ENCODE assay signal across 16 cellular contexts in the genomic region with DNA sequence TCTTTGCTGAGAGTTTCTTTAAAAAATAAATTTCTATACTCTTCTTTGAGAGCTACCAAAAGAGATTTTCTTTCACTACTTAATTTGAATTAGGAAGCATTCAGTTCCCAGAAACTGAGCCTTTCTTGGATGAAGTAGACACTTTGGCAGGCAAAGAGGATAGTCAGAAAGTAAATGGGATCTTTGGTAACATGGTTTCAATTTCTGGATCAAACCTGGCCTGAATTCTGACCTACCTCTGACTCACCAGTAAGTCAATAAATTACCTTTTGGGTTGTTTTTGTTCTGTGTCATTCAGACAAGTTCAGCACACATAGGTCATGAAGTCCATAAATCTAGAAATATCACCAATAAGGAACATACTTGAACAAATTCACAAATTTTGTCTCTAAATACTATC. TPM values are rescaled to one million over a fixed set of nuclear protein-coding genes. Genes with fewer than 3 reads are reported as not detected.
DNase-seq lines count a peak whose midpoint lies in the region; ATAC-seq, FAIRE-seq and TF ChIP-seq lines count a peak whose summit lies in the region.
"Had no signal": no experiment of that assay in that cellular context is flagged by ENCODE, and none has a peak within 500 bp of the region (broad histone marks: within the 10 kb centered on the region; RNA-seq: fewer than 3 reads in every experiment).

No MANE protein-coding gene starts in this region.

- H3K36me3 ChIP-seq in adipocyte (ENCODE audit: control insufficient read depth, insufficient read depth, low read length, severe bottlenecking) (no peaks in the 10 kb centered on the region), fibroblast of lung (ENCODE audit: control insufficient read depth, insufficient read depth, low read length) (no peaks in the 10 kb centered on the region)
- H3K36me3 ChIP-seq: upper lobe of left lung had no signal

- FAIRE-seq in H54 (lab: Jason Lieb, UNC), result peak; percentile 94

- H3K79me2 ChIP-seq in fibroblast of lung (ENCODE audit: control insufficient read depth, insufficient read depth, low read length), result no peaks in the 10 kb centered on the region

- peak overlapping the region; percentile 51 for H3K9ac ChIP-seq in adipocyte (ENCODE audit: low read length)
- H3K9ac ChIP-seq in fibroblast of lung (ENCODE audit: insufficient read depth, low read length), result no peak overlapping the region

- TF ChIP-seq CTCF in fibroblast of lung (conservative IDR thresholded peaks at IDR 0.05 in 1 of 2, IDR thresholded peaks at IDR 0.05 in 1 of 2; ENCODE audit: low read depth in 1 of 2, low read length in 2 of 2) (no peak), osteocyte (IDR thresholded peaks at IDR 0.05) (no peak)

- no peak overlapping the region for H3K4me2 ChIP-seq in fibroblast of lung (ENCODE audit: extremely low read depth, insufficient read depth, low read length)

- no peaks in the 10 kb centered on the region for H4K20me1 ChIP-seq in fibroblast of lung (ENCODE audit: control insufficient read depth, extremely low read depth, insufficient read depth, low read length)

- H3K4me3 ChIP-seq in adipocyte (ENCODE audit: low read length) (no peak overlapping the region), fibroblast of lung (replicated peaks in 1 of 4; ENCODE audit: control extremely low read depth in 1 of 4, insufficient read depth in 1 of 4, low read depth in 3 of 4, low read length in 4 of 4) (no peak overlapping the region)
- H3K4me3 ChIP-seq: upper lobe of left lung had no signal

- no peak for TF ChIP-seq POLR2A in H54 (IDR thresholded peaks at IDR 0.05; ENCODE audit: low read depth, low read length)

- no peaks in the 10 kb centered on the region for H3K9me3 Mint-ChIP-seq in osteocyte (ENCODE audit: unreplicated experiment)
- H3K9me3 Mint-ChIP-seq: T-cell had no signal

- H3K4me1 ChIP-seq in adipocyte (ENCODE audit: control insufficient read depth, insufficient read depth, low read length) (peaks cover 32% of the 10 kb centered on the region), fibroblast of lung (ENCODE audit: control insufficient read depth, extremely low read depth, insufficient read depth, low read length) (peaks cover 14% of the 10 kb centered on the region)
- H3K4me1 ChIP-seq: upper lobe of left lung had no signal

- H3K27me3 ChIP-seq in adipocyte (replicated peaks; ENCODE audit: control insufficient read depth, insufficient read depth, low read length) (no peaks in the 10 kb centered on the region), fibroblast of lung (ENCODE audit: control insufficient read depth, insufficient read depth, low read length) (no peaks in the 10 kb centered on the region)
- H3K27me3 ChIP-seq: upper lobe of left lung had no signal

- H3K9me3 ChIP-seq in adipocyte (ENCODE audit: control insufficient read depth, low read length) (no peaks in the 10 kb centered on the region), fibroblast of lung (ENCODE audit: control insufficient read depth, insufficient read depth, low read depth, low read length) (no peaks in the 10 kb centered on the region)
- H3K9me3 ChIP-seq: upper lobe of left lung had no signal

- no peak for ATAC-seq in GM18873 (IDR thresholded peaks at IDR 0.05; ENCODE audit: low FRiP score, unreplicated experiment)
- ATAC-seq: T-cell had no signal

- H3K27ac ChIP-seq in fibroblast of lung (ENCODE audit: insufficient read depth, low read length), result no peak overlapping the region
- H3K27ac ChIP-seq: upper lobe of left lung had no signal

- no peak overlapping the region for H3K4me3 Mint-ChIP-seq in osteocyte (ENCODE audit: unreplicated experiment)
- H3K4me3 Mint-ChIP-seq: activated naive CD8-positive, alpha-beta T cell; T-cell had no signal

- peak overlapping the region; percentile 78 for H3K27ac Mint-ChIP-seq in osteocyte (ENCODE audit: unreplicated experiment)
- H3K27ac Mint-ChIP-seq: activated naive CD8-positive, alpha-beta T cell; T-cell had no signal

- no peaks in the 10 kb centered on the region for H3K27me3 Mint-ChIP-seq in osteocyte (ENCODE audit: unreplicated experiment)

- H3K4me1 Mint-ChIP-seq in osteocyte (ENCODE audit: unreplicated experiment), result peaks cover 41% of the 10 kb centered on the region
- H3K4me1 Mint-ChIP-seq: T-cell had no signal

- no peaks in the 10 kb centered on the region for H3K36me3 Mint-ChIP-seq in osteocyte (ENCODE audit: unreplicated experiment)
- H3K36me3 Mint-ChIP-seq: activated naive CD8-positive, alpha-beta T cell; T-cell had no signal

- no peak overlapping the region for H2AFZ ChIP-seq in fibroblast of lung (ENCODE audit: low read length)

- DNase-seq in H54 (ENCODE audit: insufficient read length, low spot score) (peak; percentile 7), adipocyte (ENCODE audit: low read depth) (no peak), fibroblast of lung (ENCODE audit: low read depth in 2 of 2) (peak; percentile 59 to 85), osteocyte (ENCODE audit: extremely low spot score, unreplicated experiment) (no peak), NCI-H2171 (lab: John Stamatoyannopoulos, UW) (no peak)
- no peak for DNase-seq in stimulated activated CD8-positive, alpha-beta memory T cell treated with anti-CD3 and anti-CD28 coated beads, Interleukin-4, amount 100 ng/mL, for 48 hours
- no peak for DNase-seq in activated CD8-positive, alpha-beta memory T cell treated with anti-CD3 and anti-CD28 coated beads, Interleukin-2, amount 50 U/mL, for 4 hours
- DNase-seq: activated CD4-positive, CD25-positive, alpha-beta regulatory T cell treated with anti-CD3 and anti-CD28 coated beads, Interleukin-2, amount 50 U/mL, for 72 hours; islet precursor cell; NCI-H146; NCI-H510A treated with DMSO at 0.1 percent for 48 hours; stimulated activated CD4-positive, alpha-beta T cell treated with anti-CD3 and anti-CD28 coated beads, Interleukin-2, amount 100 ng/mL, for 24 hours; T-cell; upper lobe of left lung had no signal

RNA-seq across cellular contexts. Expression of a gene that starts 26.8 kb away (rescaled TPM):
- 0.26 and 0.83 TPM in 2 replicates for total RNA-seq in fibroblast of lung
- polyA plus RNA-seq in fibroblast of lung, result 0.75 and 1.6 TPM in 2 replicates
- 0.33 and 1.1 TPM in 2 replicates for polyA plus RNA-seq in fibroblast of lung (2012)
- not detected in 2 replicates for polyA minus RNA-seq in fibroblast of lung (ENCODE audit: low replicate concordance)
- total RNA-seq in osteocyte, result 0.19 TPM in 1 of 2 replicates, not detected in the other
- total RNA-seq: T-cell had no signal

Comparison
In these comparisons a context has a peak if more than half of its experiments do, and no peak if none do; other contexts are left out.
1. DNase-seq: peak in H54 (single experiment) and fibroblast of lung (2 of 2); none in adipocyte (single experiment), osteocyte (single experiment), stimulated activated CD8-positive, alpha-beta memory T cell treated with anti-CD3 and anti-CD28 coated beads, Interleukin-4, amount 100 ng/mL, for 48 hours (single experiment), activated CD8-positive, alpha-beta memory T cell treated with anti-CD3 and anti-CD28 coated beads, Interleukin-2, amount 50 U/mL, for 4 hours (single experiment) and NCI-H2171 (single experiment).